ENCODE assay signal across 16 cellular contexts in the genomic region with DNA sequence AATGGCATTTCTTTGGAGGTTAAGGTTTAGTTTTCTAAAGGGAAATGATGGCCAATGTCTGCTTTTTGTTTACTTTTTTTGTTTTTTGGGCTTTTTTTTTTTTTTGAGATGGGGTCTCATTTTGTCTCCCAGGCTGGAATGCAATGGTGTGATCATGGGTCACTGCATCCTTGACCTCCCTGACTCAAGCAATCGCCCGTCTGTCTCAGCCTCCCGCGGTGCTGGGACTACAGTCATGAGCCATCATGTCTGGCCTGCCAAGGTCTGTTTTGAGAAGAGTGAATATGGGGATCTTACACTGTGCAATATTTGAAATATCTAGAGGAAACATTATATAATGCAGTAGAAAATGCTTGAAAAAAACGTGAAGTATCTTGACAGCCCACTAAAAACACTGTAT.
A peak's percentile ranks its signal among the peaks of the same experiment; 100 is the strongest.
DNase-seq lines count a peak whose midpoint lies in the region; ATAC-seq, FAIRE-seq and TF ChIP-seq lines count a peak whose summit lies in the region.
"Had no signal": no experiment of that assay in that cellular context is flagged by ENCODE, and none has a peak within 500 bp of the region (broad histone marks: within the 10 kb centered on the region; RNA-seq: fewer than 3 reads in every experiment).

No MANE protein-coding gene starts in this region.

- H3K79me1 ChIP-seq in neuronal stem cell (ENCODE audit: low read depth, low read length): no peaks in the 10 kb centered on the region

- H3K36me3 ChIP-seq in astrocyte (ENCODE audit: insufficient read depth, low read length) (no peaks in the 10 kb centered on the region), neuronal stem cell (replicated peaks in 1 of 2; ENCODE audit: control insufficient read depth in 2 of 2, insufficient read depth in 2 of 2, low read length in 2 of 2) (no peaks in the 10 kb centered on the region), mammary epithelial cell (ENCODE audit: insufficient read depth, low read length) (no peaks in the 10 kb centered on the region)
- H3K36me3 ChIP-seq in naive thymus-derived CD4-positive, alpha-beta T cell (ENCODE audit: control insufficient read depth in 2 of 3, insufficient read depth in 3 of 3, low read length in 3 of 3): no peaks in the 10 kb centered on the region
- H3K36me3 ChIP-seq: BLaER1 treated with 17β-estradiol and CSF1 and Interleukin-3, amounts not matched to agents 10 nM and 100 nM; Peyer's patch had no signal

- H3K36me3 Mint-ChIP-seq in CD14-positive monocyte (peaks cover 0 to 2% of the 10 kb centered on the region in 2 donors), astrocyte (ENCODE audit: low read depth, unreplicated experiment) (no peaks in the 10 kb centered on the region)
- H3K36me3 Mint-ChIP-seq in naive thymus-derived CD4-positive, alpha-beta T cell: no peaks in the 10 kb centered on the region

- H3K27ac Mint-ChIP-seq in CD14-positive monocyte: peak overlapping the region in 4 of 7 donors; percentile 37 to 87 (median 82)
- peak overlapping the region; percentile 63 for H3K27ac Mint-ChIP-seq in astrocyte (ENCODE audit: unreplicated experiment)
- H3K27ac Mint-ChIP-seq in naive thymus-derived CD4-positive, alpha-beta T cell: no peak overlapping the region

- H3K27me3 ChIP-seq in astrocyte (ENCODE audit: insufficient read depth, low read length): no peaks in the 10 kb centered on the region
- H3K27me3 ChIP-seq in neuronal stem cell (ENCODE audit: control insufficient read depth in 3 of 3, insufficient read depth in 3 of 3, low read depth in 1 of 3, low read length in 3 of 3): no peaks in the 10 kb centered on the region
- no peaks in the 10 kb centered on the region for H3K27me3 ChIP-seq in naive thymus-derived CD4-positive, alpha-beta T cell (ENCODE audit: control insufficient read depth in 2 of 2, insufficient read depth in 2 of 2, low read length in 2 of 2)
- H3K27me3 ChIP-seq in mammary epithelial cell (ENCODE audit: insufficient read depth, low read length): no peaks in the 10 kb centered on the region
- H3K27me3 ChIP-seq: BLaER1 treated with 17β-estradiol and CSF1 and Interleukin-3, amounts not matched to agents 10 nM and 100 nM; Peyer's patch had no signal

- H3K9me3 Mint-ChIP-seq in CD14-positive monocyte (peaks cover 0 to 3% (median 2%) of the 10 kb centered on the region in 7 donors), astrocyte (ENCODE audit: unreplicated experiment) (no peaks in the 10 kb centered on the region)
- H3K9me3 Mint-ChIP-seq in naive thymus-derived CD4-positive, alpha-beta T cell: peaks cover 0 to 6% (median 0%) of the 10 kb centered on the region in 11 donors

- H3K14ac ChIP-seq in neuronal stem cell (ENCODE audit: low read length): no peak overlapping the region

- no peak overlapping the region for H2BK5ac ChIP-seq in neuronal stem cell (ENCODE audit: low read length)

- FAIRE-seq in astrocyte (lab: Jason Lieb, UNC): no peak
- FAIRE-seq: H54 had no signal

- no peaks in the 10 kb centered on the region for H3K79me2 ChIP-seq in astrocyte (ENCODE audit: insufficient read depth, low read length)
- H3K79me2 ChIP-seq in mammary epithelial cell (ENCODE audit: insufficient read depth, low read length): no peaks in the 10 kb centered on the region

- no peak overlapping the region for H3K4me3 Mint-ChIP-seq in CD14-positive monocyte
- peak overlapping the region; percentile 14 for H3K4me3 Mint-ChIP-seq in astrocyte (ENCODE audit: unreplicated experiment)
- no peak overlapping the region for H3K4me3 Mint-ChIP-seq in naive thymus-derived CD4-positive, alpha-beta T cell

- POLR2A ChIA-PET in naive thymus-derived CD4-positive, alpha-beta T cell (lab: Charles Lee): no interaction called here

- H4K20me1 ChIP-seq in astrocyte (ENCODE audit: insufficient read depth, low read length): no peaks in the 10 kb centered on the region
- no peaks in the 10 kb centered on the region for H4K20me1 ChIP-seq in mammary epithelial cell (ENCODE audit: insufficient read depth, low read length)
- H4K20me1 ChIP-seq: BLaER1 treated with 17β-estradiol and CSF1 and Interleukin-3, amounts not matched to agents 10 nM and 100 nM had no signal

- H2BK120ac ChIP-seq in neuronal stem cell (ENCODE audit: low read depth, low read length): no peak overlapping the region

- H3K4me1 ChIP-seq in astrocyte (ENCODE audit: insufficient read depth, low read length) (peaks cover 35% of the 10 kb centered on the region), neuronal stem cell (ENCODE audit: control insufficient read depth in 2 of 2, insufficient read depth in 1 of 2, low read depth in 1 of 2, low read length in 2 of 2) (peaks cover 11 to 25% of the 10 kb centered on the region in 2 donors), mammary epithelial cell (ENCODE audit: insufficient read depth, low read length) (peaks cover 24% of the 10 kb centered on the region)
- H3K4me1 ChIP-seq in naive thymus-derived CD4-positive, alpha-beta T cell (ENCODE audit: control insufficient read depth in 2 of 2, insufficient read depth in 2 of 2, low read length in 2 of 2): no peaks in the 10 kb centered on the region
- H3K4me1 ChIP-seq: Peyer's patch had no signal

- H3K27ac ChIP-seq in astrocyte (ENCODE audit: low read depth, low read length) (peak overlapping the region; percentile 28), neuronal stem cell (replicated peaks; ENCODE audit: low read length) (no peak overlapping the region), mammary epithelial cell (ENCODE audit: insufficient read depth, low read depth, low read length) (no peak overlapping the region)
- H3K27ac ChIP-seq in naive thymus-derived CD4-positive, alpha-beta T cell (ENCODE audit: low read depth, low read length): no peak overlapping the region
- H3K27ac ChIP-seq: Peyer's patch had no signal

- DNase-seq in CD14-positive monocyte (ENCODE audit: low spot score) (no peak), astrocyte (ENCODE audit: low read depth) (no peak), glomerular visceral epithelial cell (ENCODE audit: extremely low spot score) (peak; percentile 47), neuronal stem cell (ENCODE audit: low spot score) (peak; percentile 79), UCSD-AML1 (lab: John Stamatoyannopoulos, UW; ENCODE audit: unreplicated experiment) (no peak), mammary epithelial cell (no peak)
- no peak for DNase-seq in naive thymus-derived CD4-positive, alpha-beta T cell
- DNase-seq: DMS53, Karpas-422, NCI-H1436 treated with DMSO at 0.1 percent for 48 hours, NCI-H2081, NCI-H510A treated with DMSO at 0.1 percent for 48 hours, Peyer's patch had no signal

- H3K9ac ChIP-seq in astrocyte (ENCODE audit: low read length): no peak overlapping the region
- no peak overlapping the region for H3K9ac ChIP-seq in neuronal stem cell (ENCODE audit: low read depth, low read length, poor library complexity)
- H3K9ac ChIP-seq in mammary epithelial cell (ENCODE audit: insufficient read depth, low read length): no peak overlapping the region
- H3K9ac ChIP-seq: BLaER1 treated with 17β-estradiol and CSF1 and Interleukin-3, amounts not matched to agents 10 nM and 100 nM had no signal

- H3K4me2 ChIP-seq in astrocyte (ENCODE audit: low read length) (peak overlapping the region; percentile 4), neuronal stem cell (ENCODE audit: insufficient read depth, low read length, poor library complexity, severe bottlenecking) (no peak overlapping the region), mammary epithelial cell (ENCODE audit: insufficient read depth, low read depth, low read length) (no peak overlapping the region)

- H3K27me3 Mint-ChIP-seq in CD14-positive monocyte (ENCODE audit: low read depth in 3 of 3): no peaks in the 10 kb centered on the region
- H3K27me3 Mint-ChIP-seq in astrocyte (ENCODE audit: low read depth, unreplicated experiment): no peaks in the 10 kb centered on the region
- H3K27me3 Mint-ChIP-seq in naive thymus-derived CD4-positive, alpha-beta T cell: peaks cover 0 to 17% (median 5%) of the 10 kb centered on the region in 5 donors

- TF ChIP-seq CTCF in CD14-positive monocyte (IDR thresholded peaks at IDR 0.05) (no peak), astrocyte (IDR thresholded peaks at IDR 0.05; ENCODE audit: insufficient read depth, low read depth, low read length) (no peak), mammary epithelial cell (conservative IDR thresholded peaks at IDR 0.05 in 1 of 2, IDR thresholded peaks at IDR 0.05 in 1 of 2; ENCODE audit: extremely low read depth in 1 of 2, insufficient read depth in 1 of 2, low read depth in 1 of 2, low read length in 2 of 2) (no peak)

- ATAC-seq in naive thymus-derived CD4-positive, alpha-beta T cell: no peak
- ATAC-seq in HG03342 (IDR thresholded peaks at IDR 0.05; ENCODE audit: unreplicated experiment): no peak

- H2BK15ac ChIP-seq in neuronal stem cell (ENCODE audit: low read length): no peak overlapping the region

- in situ Hi-C loops in mammary epithelial cell (cut with MboI; ENCODE audit: low sequenced_read_pairs in 2 of 2): no loop called here

- H3K18ac ChIP-seq in neuronal stem cell (ENCODE audit: low read length): no peak overlapping the region

- H2AFZ ChIP-seq in astrocyte (ENCODE audit: low read depth, low read length) (no peak overlapping the region), neuronal stem cell (ENCODE audit: low read length) (no peak overlapping the region), mammary epithelial cell (ENCODE audit: low read depth, low read length) (no peak overlapping the region)

- no peak overlapping the region for H3K4ac ChIP-seq in neuronal stem cell (ENCODE audit: low read length)

- no TSS peak for BruUV-seq in mammary epithelial cell (replicated peaks; lab: Mats Ljungman, UMichigan)

- H3K4me3 ChIP-seq in astrocyte (ENCODE audit: insufficient read depth, low read depth, low read length) (no peak overlapping the region), neuronal stem cell (ENCODE audit: low read length in 2 of 2) (no peak overlapping the region), mammary epithelial cell (replicated peaks in 1 of 3; ENCODE audit: insufficient read depth in 1 of 3, low read depth in 2 of 3, low read length in 3 of 3) (no peak overlapping the region)
- H3K4me3 ChIP-seq in naive thymus-derived CD4-positive, alpha-beta T cell (ENCODE audit: low read length): no peak overlapping the region
- H3K4me3 ChIP-seq: BLaER1 treated with 17β-estradiol and CSF1 and Interleukin-3, amounts not matched to agents 10 nM and 100 nM; Peyer's patch had no signal

- no CpG with 5 or more reads among the region's 5 CpGs for WGBS in neuronal stem cell (ENCODE audit: extremely low coverage in 2 of 2, insufficient read length in 2 of 2, insufficient replicate concordance in 1 of 2), 2 donors
- 90% methylated on average over 5 of the region's 5 CpGs for WGBS in mammary epithelial cell (ENCODE audit: low coverage, missing lambda C conversion rate)

- H2AK5ac ChIP-seq in neuronal stem cell (ENCODE audit: low read depth, low read length): no peak overlapping the region

- peaks cover 48% of the 10 kb centered on the region for H3K4me1 Mint-ChIP-seq in CD14-positive monocyte
- peaks cover 41% of the 10 kb centered on the region for H3K4me1 Mint-ChIP-seq in astrocyte (ENCODE audit: low read depth, unreplicated experiment)
- no peaks in the 10 kb centered on the region for H3K4me1 Mint-ChIP-seq in naive thymus-derived CD4-positive, alpha-beta T cell

- dilution Hi-C loops in mammary epithelial cell (cut with HindIII; ENCODE audit: low sequenced_read_pairs): no loop called here

- no peak overlapping the region for H2BK12ac ChIP-seq in neuronal stem cell (ENCODE audit: low read length)

- no peak overlapping the region for H4K8ac ChIP-seq in neuronal stem cell (ENCODE audit: low read depth, low read length)

- H4K91ac ChIP-seq in neuronal stem cell (ENCODE audit: low read depth, low read length, poor library complexity): no peak overlapping the region

- no peak overlapping the region for H3K23ac ChIP-seq in neuronal stem cell (ENCODE audit: low read depth, low read length, poor library complexity)

- CTCF ChIA-PET in naive thymus-derived CD4-positive, alpha-beta T cell (lab: Charles Lee): no interaction called here
- CTCF ChIA-PET in mammary epithelial cell (lab: Charles Lee; ENCODE audit: low non-redundant PET): no interaction called here

- intact Hi-C loops in CD14-positive monocyte (cut with micrococcal nuclease): no loop called here
- intact Hi-C loops in naive thymus-derived CD4-positive, alpha-beta T cell (cut with micrococcal nuclease): no loop called here
- intact Hi-C loops in mammary epithelial cell (cut with micrococcal nuclease): loop anchor here (10.0 kb wide), 1 partner anchor 84 kb away; no protein-coding TSS in a partner anchor

- H3K9me3 ChIP-seq in astrocyte (ENCODE audit: insufficient read depth, low read depth, low read length) (no peaks in the 10 kb centered on the region), neuronal stem cell (replicated peaks in 1 of 2; ENCODE audit: control insufficient read depth in 2 of 2, insufficient read depth in 1 of 2, low read depth in 1 of 2, low read length in 2 of 2) (no peaks in the 10 kb centered on the region), mammary epithelial cell (replicated peaks; ENCODE audit: insufficient read depth, low read length) (no peaks in the 10 kb centered on the region)
- no peaks in the 10 kb centered on the region for H3K9me3 ChIP-seq in naive thymus-derived CD4-positive, alpha-beta T cell (ENCODE audit: control insufficient read depth in 2 of 3, low read length in 3 of 3)
- H3K9me3 ChIP-seq: Peyer's patch had no signal

Comparison
In these comparisons a context has a peak if more than half of its experiments do, and no peak if none do; other contexts are left out.
1. DNase-seq: peak in glomerular visceral epithelial cell (single experiment) and neuronal stem cell (single experiment); none in CD14-positive monocyte (single experiment), astrocyte (single experiment), UCSD-AML1 (single experiment), naive thymus-derived CD4-positive, alpha-beta T cell (0 of 9) and mammary epithelial cell (single experiment).
2. H3K27ac Mint-ChIP-seq: peak in CD14-positive monocyte (4 of 7) and astrocyte (single experiment); none in naive thymus-derived CD4-positive, alpha-beta T cell (0 of 9).